ENCODE assay signal across 19 cellular contexts in the genomic region with DNA sequence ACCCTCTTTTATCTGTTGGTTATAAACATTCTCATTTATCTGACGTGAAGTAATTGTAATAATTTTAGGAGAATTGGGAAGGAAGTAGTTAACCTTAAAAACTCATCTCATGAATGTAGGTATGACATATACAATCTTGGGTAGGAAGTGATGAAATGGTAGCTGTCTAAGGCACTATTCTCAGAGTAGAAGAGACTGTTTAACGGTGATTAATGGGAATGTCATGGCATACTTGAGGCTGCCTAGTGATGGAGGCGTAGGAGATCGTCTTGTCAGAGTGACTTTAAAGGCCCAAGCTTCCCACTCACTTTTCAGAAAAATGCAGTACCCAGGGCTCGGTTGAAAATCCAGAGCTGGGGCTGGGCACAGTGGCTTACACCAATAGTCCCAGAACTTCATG. TPM values are rescaled to one million over a fixed set of nuclear protein-coding genes. Genes with fewer than 3 reads are reported as not detected.
DNase-seq lines count a peak whose midpoint lies in the region; ATAC-seq, FAIRE-seq and TF ChIP-seq lines count a peak whose summit lies in the region.
"Had no signal": no experiment of that assay in that cellular context is flagged by ENCODE, and none has a peak within 500 bp of the region (broad histone marks: within the 10 kb centered on the region; RNA-seq: fewer than 3 reads in every experiment).

No MANE protein-coding gene starts in this region.

- H3K36me3 ChIP-seq in bronchial epithelial cell (ENCODE audit: control insufficient read depth, insufficient read depth, low read length) (no peaks in the 10 kb centered on the region), osteoblast (ENCODE audit: insufficient read depth, low read length) (no peaks in the 10 kb centered on the region), ascending aorta (no peaks in the 10 kb centered on the region)
- H3K36me3 ChIP-seq: BLaER1 treated with 17β-estradiol and CSF1 and Interleukin-3, amounts not matched to agents 10 nM and 100 nM; HAP-1 had no signal

- DNase-seq in EL (peak; percentile 59), NCI-H226 (peak; percentile 68), bronchial epithelial cell (ENCODE audit: low read depth) (peak; percentile 53), osteoblast (ENCODE audit: insufficient read length, low spot score, missing footprints) (peak; percentile 86), NOMO-1 treated with DMSO at 0.1 percent for 48 hours (lab: John Stamatoyannopoulos, UW; ENCODE audit: unreplicated experiment) (no peak), ascending aorta (ENCODE audit: low spot score in 2 of 2) (no peak)
- DNase-seq in stimulated activated effector memory CD8-positive, alpha-beta T cell treated with anti-CD3 and anti-CD28 coated beads, Interleukin-12 subunit alpha, Interleukin-12 subunit beta, amount 100 ng/mL, for 72 hours (ENCODE audit: low spot score in 2 of 2) = no peak
- DNase-seq: DND-41, MV-4-11, NCI-H1417, NCI-H1930, NCI-H2171, NCI-H446 treated with DMSO at 0.1 percent for 48 hours, NCI-H748 treated with DMSO at 0.1 percent for 48 hours had no signal

- no peaks in the 10 kb centered on the region for H4K20me1 ChIP-seq in osteoblast (ENCODE audit: insufficient read depth, low read length)
- H4K20me1 ChIP-seq: BLaER1 treated with 17β-estradiol and CSF1 and Interleukin-3, amounts not matched to agents 10 nM and 100 nM had no signal

- H2AFZ ChIP-seq in osteoblast (ENCODE audit: low read length) = peak overlapping the region; percentile 63

- H3K27ac Mint-ChIP-seq in stimulated activated effector memory CD8-positive, alpha-beta T cell treated with anti-CD3 and anti-CD28 coated beads, Interleukin-12 subunit alpha, Interleukin-12 subunit beta, amount 100 ng/mL, for 72 hours = no peak overlapping the region

- H3K9me3 ChIP-seq in osteoblast (ENCODE audit: low read depth, low read length) (no peaks in the 10 kb centered on the region), ascending aorta (no peaks in the 10 kb centered on the region)
- H3K9me3 ChIP-seq: BLaER1 treated with 17β-estradiol and CSF1 and Interleukin-3, amounts not matched to agents 10 nM and 100 nM; HAP-1 had no signal

- no peaks in the 10 kb centered on the region for H3K27me3 ChIP-seq in bronchial epithelial cell (ENCODE audit: control insufficient read depth, insufficient read depth, low read length)
- H3K27me3 ChIP-seq in osteoblast (ENCODE audit: insufficient read depth, low read length) = no peaks in the 10 kb centered on the region
- H3K27me3 ChIP-seq in ascending aorta = no peaks in the 10 kb centered on the region
- H3K27me3 ChIP-seq: BLaER1 treated with 17β-estradiol and CSF1 and Interleukin-3, amounts not matched to agents 10 nM and 100 nM had no signal

- TF ChIP-seq CTCF in bronchial epithelial cell (IDR thresholded peaks at IDR 0.05; ENCODE audit: insufficient read depth, low read length, severe bottlenecking) = no peak
- TF ChIP-seq CTCF in osteoblast (IDR thresholded peaks at IDR 0.05; ENCODE audit: extremely low read depth, low read depth, low read length) = no peak
- no peak for TF ChIP-seq CTCF in ascending aorta (IDR thresholded peaks at IDR 0.05)

- H3K79me2 ChIP-seq in osteoblast (ENCODE audit: insufficient read depth, low read length) = no peaks in the 10 kb centered on the region

- no peak for FAIRE-seq in bronchial epithelial cell (lab: Jason Lieb, UNC)
- FAIRE-seq: A204.1, GM19239 had no signal

- H3K9me3 Mint-ChIP-seq in stimulated activated effector memory CD8-positive, alpha-beta T cell treated with anti-CD3 and anti-CD28 coated beads, Interleukin-12 subunit alpha, Interleukin-12 subunit beta, amount 100 ng/mL, for 72 hours = no peaks in the 10 kb centered on the region

- H3K36me3 Mint-ChIP-seq in stimulated activated effector memory CD8-positive, alpha-beta T cell treated with anti-CD3 and anti-CD28 coated beads, Interleukin-12 subunit alpha, Interleukin-12 subunit beta, amount 100 ng/mL, for 72 hours = no peaks in the 10 kb centered on the region

- intact Hi-C loops in ascending aorta (cut with DNase I) = no loop called here

- no peak for ATAC-seq in stimulated activated effector memory CD8-positive, alpha-beta T cell treated with anti-CD3 and anti-CD28 coated beads, Interleukin-12 subunit alpha, Interleukin-12 subunit beta, amount 100 ng/mL, for 72 hours

- H3K27ac ChIP-seq in osteoblast (ENCODE audit: low read depth, low read length) = no peak overlapping the region
- H3K27ac ChIP-seq in ascending aorta = no peak overlapping the region
- H3K27ac ChIP-seq: BLaER1 treated with 17β-estradiol and CSF1 and Interleukin-3, amounts not matched to agents 10 nM and 100 nM; HL-60 had no signal

- H3K4me1 ChIP-seq in osteoblast (ENCODE audit: insufficient read depth, low read length) = peaks cover 3% of the 10 kb centered on the region
- H3K4me1 ChIP-seq in ascending aorta = no peaks in the 10 kb centered on the region
- H3K4me1 ChIP-seq: BLaER1 treated with 17β-estradiol and CSF1 and Interleukin-3, amounts not matched to agents 10 nM and 100 nM; HAP-1 had no signal

- H3K4me2 ChIP-seq in osteoblast (ENCODE audit: insufficient read depth, low read length) = no peak overlapping the region
- H3K4me2 ChIP-seq: BLaER1 treated with 17β-estradiol and CSF1 and Interleukin-3, amounts not matched to agents 10 nM and 100 nM had no signal

- no peak overlapping the region for H3K4me3 Mint-ChIP-seq in stimulated activated effector memory CD8-positive, alpha-beta T cell treated with anti-CD3 and anti-CD28 coated beads, Interleukin-12 subunit alpha, Interleukin-12 subunit beta, amount 100 ng/mL, for 72 hours

- no peak overlapping the region for H3K4me3 ChIP-seq in bronchial epithelial cell (ENCODE audit: low read depth, low read length)
- no peak overlapping the region for H3K4me3 ChIP-seq in osteoblast (ENCODE audit: insufficient read depth, low read length)
- H3K4me3 ChIP-seq in ascending aorta = no peak overlapping the region
- H3K4me3 ChIP-seq: BLaER1 treated with 17β-estradiol and CSF1 and Interleukin-3, amounts not matched to agents 10 nM and 100 nM; HAP-1 had no signal

- H3K4me1 Mint-ChIP-seq in stimulated activated effector memory CD8-positive, alpha-beta T cell treated with anti-CD3 and anti-CD28 coated beads, Interleukin-12 subunit alpha, Interleukin-12 subunit beta, amount 100 ng/mL, for 72 hours = no peaks in the 10 kb centered on the region

RNA-seq across cellular contexts. Expression of gene AGA, which starts 19.4 kb away (rescaled TPM):
- total RNA-seq in bronchial epithelial cell (71.3 and 111 TPM in 2 replicates), osteoblast (43.4 and 61.9 TPM in 2 replicates), ascending aorta (4.5 TPM)

Comparison
In these comparisons a context has a peak if more than half of its experiments do, and no peak if none do; other contexts are left out.
1. DNase-seq: peak in EL (single experiment), NCI-H226 (single experiment), bronchial epithelial cell (single experiment) and osteoblast (single experiment); none in NOMO-1 treated with DMSO at 0.1 percent for 48 hours (single experiment), ascending aorta (0 of 2) and stimulated activated effector memory CD8-positive, alpha-beta T cell treated with anti-CD3 and anti-CD28 coated beads, Interleukin-12 subunit alpha, Interleukin-12 subunit beta, amount 100 ng/mL, for 72 hours (0 of 2).